In the genomic region with DNA sequence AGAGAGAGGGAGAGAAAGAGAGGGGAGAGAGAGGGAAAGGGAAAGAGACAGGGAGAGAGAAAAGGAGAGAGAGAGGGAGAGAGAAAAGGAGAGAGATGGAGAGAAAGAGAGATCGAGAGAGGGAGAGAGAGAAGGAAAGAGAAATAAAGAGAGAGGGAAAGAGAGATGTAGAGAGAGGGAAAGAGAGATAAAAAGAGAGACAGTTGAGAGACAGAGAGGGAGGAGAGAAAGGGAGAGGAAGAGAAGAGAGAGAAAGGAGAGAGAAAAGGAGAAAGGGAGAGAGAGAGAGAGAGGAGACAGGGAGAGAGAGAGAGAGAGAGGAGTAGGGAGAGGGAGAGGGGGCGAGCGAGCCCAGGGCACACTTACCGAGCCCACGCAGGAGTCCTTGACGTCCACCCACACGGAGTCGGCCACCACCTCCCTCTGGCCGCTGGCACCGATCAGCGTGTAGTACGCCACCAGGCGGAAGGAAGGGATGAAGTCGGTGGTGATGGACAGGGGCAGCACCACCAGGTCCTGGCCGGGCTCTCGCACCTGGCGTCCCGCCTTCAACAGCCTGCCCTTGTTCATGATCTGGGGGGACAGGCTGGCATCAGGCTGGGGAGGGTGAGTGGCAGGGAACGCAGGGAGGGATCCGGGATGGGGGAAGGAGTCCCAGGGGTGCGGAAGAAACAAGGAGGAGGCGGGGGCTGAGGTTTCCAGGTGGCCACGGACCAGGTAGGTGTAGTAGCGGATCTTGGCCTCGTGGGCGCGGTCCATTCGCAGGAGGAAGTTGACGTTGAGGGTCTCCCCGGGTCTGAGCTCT, we compare ENCODE assay signal across 13 cellular contexts. TPM values are rescaled to one million over a fixed set of nuclear protein-coding genes. Genes with fewer than 3 reads are reported as not detected.
DNase-seq lines count a peak whose midpoint lies in the region; ATAC-seq and TF ChIP-seq lines count a peak whose summit lies in the region.
"Had no signal": no experiment of that assay in that cellular context is flagged by ENCODE, and none has a peak within 500 bp of the region (broad histone marks: within the 10 kb centered on the region; RNA-seq: fewer than 3 reads in every experiment).

No MANE protein-coding gene starts in this region.

- peaks cover 37% of the 10 kb centered on the region in 2 donors for H3K27me3 Mint-ChIP-seq in stimulated activated naive B cell treated with anti-CD40 and anti-IgM and Interleukin-4, amounts not matched to agents 10 μg/mL and 1 μg/mL and 100 μg/mL, for 72 hours

- H3K9me3 ChIP-seq in OCI-LY1 (ENCODE audit: low read length) (no peaks in the 10 kb centered on the region), iPS-18a (ENCODE audit: control insufficient read depth, low read depth, low read length) (no peaks in the 10 kb centered on the region), Karpas-422 (ENCODE audit: low read length) (no peaks in the 10 kb centered on the region)
- H3K9me3 ChIP-seq: BLaER1 had no signal

- H3K36me3 ChIP-seq in OCI-LY1 (ENCODE audit: insufficient read depth, low read length) (no peaks in the 10 kb centered on the region), iPS-18a (ENCODE audit: control insufficient read depth, low read depth, low read length) (no peaks in the 10 kb centered on the region), Karpas-422 (ENCODE audit: insufficient read depth, low read length) (no peaks in the 10 kb centered on the region)
- H3K36me3 ChIP-seq: BLaER1 had no signal

- no peaks in the 10 kb centered on the region for H4K20me1 ChIP-seq in OCI-LY1 (ENCODE audit: insufficient read depth, low read length)
- no peaks in the 10 kb centered on the region for H4K20me1 ChIP-seq in Karpas-422 (ENCODE audit: insufficient read depth, low read depth, low read length)
- H4K20me1 ChIP-seq: BLaER1 had no signal

- DNase-seq in activated naive CD4-positive, alpha-beta T cell treated with anti-CD3 and anti-CD28 coated beads, Interleukin-2, amount 50 U/mL, for 72 hours (ENCODE audit: low spot score in 2 of 2), result no peak
- no peak for DNase-seq in activated naive CD4-positive, alpha-beta T cell treated with anti-CD3 and anti-CD28 coated beads, Interleukin-2, amount 50 U/mL, for 16 hours
- DNase-seq in stimulated activated naive B cell treated with anti-CD40 and anti-IgM and Interleukin-4, amounts not matched to agents 10 μg/mL and 1 μg/mL and 100 μg/mL, for 72 hours, result no peak
- no peak for DNase-seq in A172 (ENCODE audit: low spot score)
- DNase-seq in Karpas-422, result no peak
- DNase-seq: effector memory CD4-positive, alpha-beta T cell; hippocampal formation; naive B cell; stimulated activated CD4-positive, alpha-beta T cell treated with anti-CD3 and anti-CD28 coated beads, Interleukin-12 subunit alpha, Interleukin-12 subunit beta, amount 100 ng/mL, for 4 hours had no signal

- H3K27ac ChIP-seq in OCI-LY1 (ENCODE audit: low read depth, low read length, poor library complexity, severe bottlenecking) (no peak overlapping the region), iPS-18a (ENCODE audit: low read length) (no peak overlapping the region), Karpas-422 (ENCODE audit: low read length) (no peak overlapping the region)
- H3K27ac ChIP-seq: BLaER1 had no signal

- H3K9ac ChIP-seq in OCI-LY1 (ENCODE audit: low read length) (no peak overlapping the region), iPS-18a (ENCODE audit: low read length) (no peak overlapping the region), Karpas-422 (ENCODE audit: low read length) (no peak overlapping the region)
- H3K9ac ChIP-seq: BLaER1 had no signal

- H3K36me3 Mint-ChIP-seq in activated naive CD4-positive, alpha-beta T cell treated with anti-CD3 and anti-CD28 coated beads, Interleukin-2, amount 50 U/mL, for 72 hours, result no peaks in the 10 kb centered on the region
- H3K36me3 Mint-ChIP-seq in stimulated activated naive B cell treated with anti-CD40 and anti-IgM and Interleukin-4, amounts not matched to agents 10 μg/mL and 1 μg/mL and 100 μg/mL, for 72 hours, result no peaks in the 10 kb centered on the region

- TF ChIP-seq CTCF in OCI-LY1 (IDR thresholded peaks at IDR 0.05; ENCODE audit: low read length), result peak; percentile 12; the same call in 1 of the 2 replicates

- H3K4me3 Mint-ChIP-seq in stimulated activated naive B cell treated with anti-CD40 and anti-IgM and Interleukin-4, amounts not matched to agents 10 μg/mL and 1 μg/mL and 100 μg/mL, for 72 hours, result no peak overlapping the region

- H2AFZ ChIP-seq in OCI-LY1 (ENCODE audit: low read length), result no peak overlapping the region
- no peak overlapping the region for H2AFZ ChIP-seq in Karpas-422 (ENCODE audit: low read length)

- H3K9me3 Mint-ChIP-seq in activated naive CD4-positive, alpha-beta T cell treated with anti-CD3 and anti-CD28 coated beads, Interleukin-2, amount 50 U/mL, for 72 hours, result no peaks in the 10 kb centered on the region
- no peaks in the 10 kb centered on the region for H3K9me3 Mint-ChIP-seq in stimulated activated naive B cell treated with anti-CD40 and anti-IgM and Interleukin-4, amounts not matched to agents 10 μg/mL and 1 μg/mL and 100 μg/mL, for 72 hours
- H3K9me3 Mint-ChIP-seq: naive B cell had no signal

- peaks cover 6 to 9% of the 10 kb centered on the region in 2 donors for H3K4me1 Mint-ChIP-seq in stimulated activated naive B cell treated with anti-CD40 and anti-IgM and Interleukin-4, amounts not matched to agents 10 μg/mL and 1 μg/mL and 100 μg/mL, for 72 hours

- H3K27me3 ChIP-seq in OCI-LY1 (ENCODE audit: insufficient read depth, low read length) (no peaks in the 10 kb centered on the region; the same call in 1 of the 2 replicates), iPS-18a (ENCODE audit: control insufficient read depth, insufficient read depth, low read length) (peaks cover 38% of the 10 kb centered on the region), Karpas-422 (ENCODE audit: low read length) (no peaks in the 10 kb centered on the region)

- no peaks in the 10 kb centered on the region for H3F3A ChIP-seq in OCI-LY1 (ENCODE audit: insufficient read depth, low read length)

- peak; percentile 26 to 56 for ATAC-seq in activated naive CD4-positive, alpha-beta T cell treated with anti-CD3 and anti-CD28 coated beads, Interleukin-2, amount 50 U/mL, for 72 hours
- ATAC-seq in stimulated activated naive B cell treated with anti-CD40 and anti-IgM and Interleukin-4, amounts not matched to agents 10 μg/mL and 1 μg/mL and 100 μg/mL, for 72 hours (replicated peaks), result peak; percentile 38 to 48
- ATAC-seq in GM19455 (IDR thresholded peaks at IDR 0.05; ENCODE audit: unreplicated experiment), result no peak

- H3K79me2 ChIP-seq in OCI-LY1 (ENCODE audit: insufficient read depth, low read length) (no peaks in the 10 kb centered on the region), Karpas-422 (ENCODE audit: low read length) (no peaks in the 10 kb centered on the region)

- H3K4me1 ChIP-seq in OCI-LY1 (ENCODE audit: insufficient read depth, low read length, severe bottlenecking) (no peaks in the 10 kb centered on the region), iPS-18a (ENCODE audit: control insufficient read depth, low read depth, low read length) (no peaks in the 10 kb centered on the region), Karpas-422 (ENCODE audit: low read length) (no peaks in the 10 kb centered on the region)
- H3K4me1 ChIP-seq: BLaER1 had no signal

- H3K9me2 ChIP-seq in OCI-LY1 (ENCODE audit: low read depth, low read length), result no peaks in the 10 kb centered on the region
- no peaks in the 10 kb centered on the region for H3K9me2 ChIP-seq in Karpas-422 (replicated peaks; ENCODE audit: insufficient read depth, low read length)

- no peak overlapping the region for H3K4me3 ChIP-seq in OCI-LY1 (ENCODE audit: low read depth, low read length, poor library complexity, severe bottlenecking)
- H3K4me3 ChIP-seq in iPS-18a (ENCODE audit: low read length), result peak overlapping the region; percentile 56
- H3K4me3 ChIP-seq in Karpas-422 (ENCODE audit: low read length), result no peak overlapping the region
- H3K4me3 ChIP-seq: BLaER1 had no signal

- peak overlapping the region in 1 of 2 donors; percentile 16 for H3K27ac Mint-ChIP-seq in activated naive CD4-positive, alpha-beta T cell treated with anti-CD3 and anti-CD28 coated beads, Interleukin-2, amount 50 U/mL, for 72 hours
- H3K27ac Mint-ChIP-seq in stimulated activated naive B cell treated with anti-CD40 and anti-IgM and Interleukin-4, amounts not matched to agents 10 μg/mL and 1 μg/mL and 100 μg/mL, for 72 hours, result peak overlapping the region; percentile 3

- no peak overlapping the region for H3K4me2 ChIP-seq in OCI-LY1 (ENCODE audit: low read length)
- H3K4me2 ChIP-seq in Karpas-422 (ENCODE audit: low read depth, low read length, poor library complexity, severe bottlenecking), result no peak overlapping the region
- H3K4me2 ChIP-seq: BLaER1 had no signal

RNA-seq across cellular contexts. Expression of a gene that starts 10.0 kb away (rescaled TPM):
- total RNA-seq in activated naive CD4-positive, alpha-beta T cell treated with anti-CD3 and anti-CD28 coated beads, Interleukin-2, amount 50 U/mL, for 72 hours, result under 1 TPM; 0.54 to 0.84 TPM
- total RNA-seq in A172 (2014; rRNA removed; shearing (Covaris generic)), result 0.47 and 1.9 TPM in 2 replicates
- not detected in 2 replicates for total RNA-seq in Karpas-422 (2014; rRNA removed; shearing (Covaris generic); ENCODE audit: low replicate concordance)

RNA-seq across cellular contexts. Expression of a gene that starts 26.9 kb away (rescaled TPM):
- total RNA-seq in activated naive CD4-positive, alpha-beta T cell treated with anti-CD3 and anti-CD28 coated beads, Interleukin-2, amount 50 U/mL, for 72 hours, result 10 to 100 TPM; 45.4 to 91.8 TPM
- total RNA-seq in A172 (2014; rRNA removed; shearing (Covaris generic)), result 57.8 and 62.3 TPM in 2 replicates
- 34.7 and 41.8 TPM in 2 replicates for total RNA-seq in Karpas-422 (2014; rRNA removed; shearing (Covaris generic); ENCODE audit: low replicate concordance)

RNA-seq across cellular contexts. Expression of a gene that starts 29.0 kb away (rescaled TPM):
- total RNA-seq in activated naive CD4-positive, alpha-beta T cell treated with anti-CD3 and anti-CD28 coated beads, Interleukin-2, amount 50 U/mL, for 72 hours, result 100 to 1,000 TPM in 1 of 2 donors, 10 to 100 TPM in 1; 47.1 to 109 TPM
- total RNA-seq in A172 (2014; rRNA removed; shearing (Covaris generic)), result 56.2 and 58.3 TPM in 2 replicates
- total RNA-seq in Karpas-422 (2014; rRNA removed; shearing (Covaris generic); ENCODE audit: low replicate concordance), result 6.5 and 15.7 TPM in 2 replicates

RNA-seq across cellular contexts. Expression of a gene that starts 40.5 kb away (rescaled TPM):
- 10 to 100 TPM; 24.9 to 25.3 TPM for total RNA-seq in activated naive CD4-positive, alpha-beta T cell treated with anti-CD3 and anti-CD28 coated beads, Interleukin-2, amount 50 U/mL, for 72 hours
- 0.10 TPM in 1 of 2 replicates, not detected in the other for total RNA-seq in A172 (2014; rRNA removed; shearing (Covaris generic))
- 1.8 TPM in 1 of 2 replicates, not detected in the other for total RNA-seq in Karpas-422 (2014; rRNA removed; shearing (Covaris generic); ENCODE audit: low replicate concordance)

RNA-seq across cellular contexts. Expression of a gene that starts 56.8 kb away (rescaled TPM):
- 10 to 100 TPM; 16.4 to 33.0 TPM for total RNA-seq in activated naive CD4-positive, alpha-beta T cell treated with anti-CD3 and anti-CD28 coated beads, Interleukin-2, amount 50 U/mL, for 72 hours
- total RNA-seq in A172 (2014; rRNA removed; shearing (Covaris generic)), result not detected in 2 replicates
- 3.3 and 18.9 TPM in 2 replicates for total RNA-seq in Karpas-422 (2014; rRNA removed; shearing (Covaris generic); ENCODE audit: low replicate concordance)
